ENCODE assay signal across 1 cellular context in the genomic region with DNA sequence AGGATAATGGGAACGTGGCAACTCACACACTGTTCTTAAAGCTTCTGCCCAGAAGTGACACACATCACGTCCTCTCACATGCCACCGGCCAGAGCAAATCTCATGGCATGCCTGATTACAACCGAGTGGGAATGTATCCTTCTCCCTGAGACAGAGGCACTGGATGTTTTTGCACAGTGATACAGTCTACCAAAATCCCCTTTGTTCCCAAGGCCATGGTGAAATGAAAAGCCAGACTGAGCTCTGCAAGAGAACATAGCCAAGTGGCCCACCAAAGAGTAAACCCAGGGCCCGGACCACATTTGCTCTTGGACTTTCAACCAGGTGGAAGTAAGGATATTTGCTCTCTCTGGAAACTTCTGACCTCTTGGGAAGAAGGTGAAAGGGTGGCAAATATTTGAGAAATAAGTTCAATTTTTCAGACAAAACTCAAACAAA.
TF ChIP-seq lines count a peak whose summit lies in the region.

No MANE protein-coding gene starts in this region.

TF ChIP-seq in HepG2, 621 proteins besides CTCF, POLR2A, EP300 and RAD21 (continued from another document and continues in another):
- TF ChIP-seq, protein P1, sequence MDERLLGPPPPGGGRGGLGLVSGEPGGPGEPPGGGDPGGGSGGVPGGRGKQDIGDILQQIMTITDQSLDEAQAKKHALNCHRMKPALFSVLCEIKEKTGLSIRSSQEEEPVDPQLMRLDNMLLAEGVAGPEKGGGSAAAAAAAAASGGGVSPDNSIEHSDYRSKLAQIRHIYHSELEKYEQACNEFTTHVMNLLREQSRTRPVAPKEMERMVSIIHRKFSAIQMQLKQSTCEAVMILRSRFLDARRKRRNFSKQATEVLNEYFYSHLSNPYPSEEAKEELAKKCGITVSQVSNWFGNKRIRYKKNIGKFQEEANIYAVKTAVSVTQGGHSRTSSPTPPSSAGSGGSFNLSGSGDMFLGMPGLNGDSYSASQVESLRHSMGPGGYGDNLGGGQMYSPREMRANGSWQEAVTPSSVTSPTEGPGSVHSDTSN (CRISPR knock-in tag; IDR thresholded peaks at IDR 0.05): no peak
- TF ChIP-seq ARNTL (CRISPR knock-in tag; IDR thresholded peaks at IDR 0.05): peak; percentile 78; the same call in 1 of the 2 replicates
- TF ChIP-seq TCF7 (IDR thresholded peaks at IDR 0.05; ENCODE audit: low read depth): peak; percentile 60
- peak; percentile 82 for TF ChIP-seq HNF4G (IDR thresholded peaks at IDR 0.05; ENCODE audit: borderline replicate concordance, low read depth, low read length)
- no peak for TF ChIP-seq HNF4G (CRISPR knock-in tag; IDR thresholded peaks at IDR 0.05; ENCODE audit: borderline replicate concordance, low read depth)
- TF ChIP-seq KDM5A (IDR thresholded peaks at IDR 0.05; ENCODE audit: borderline replicate concordance, low read length): no peak
- TF ChIP-seq RELA (CRISPR knock-in tag; IDR thresholded peaks at IDR 0.05): no peak
- TF ChIP-seq JARID2 (CRISPR knock-in tag; IDR thresholded peaks at IDR 0.05; ENCODE audit: insufficient replicate concordance): no peak
- TF ChIP-seq ZBTB20 (CRISPR knock-in tag; IDR thresholded peaks at IDR 0.05; ENCODE audit: borderline replicate concordance, low read depth): peak; percentile 43; the same call in 1 of the 2 replicates
- TF ChIP-seq, protein P2, sequence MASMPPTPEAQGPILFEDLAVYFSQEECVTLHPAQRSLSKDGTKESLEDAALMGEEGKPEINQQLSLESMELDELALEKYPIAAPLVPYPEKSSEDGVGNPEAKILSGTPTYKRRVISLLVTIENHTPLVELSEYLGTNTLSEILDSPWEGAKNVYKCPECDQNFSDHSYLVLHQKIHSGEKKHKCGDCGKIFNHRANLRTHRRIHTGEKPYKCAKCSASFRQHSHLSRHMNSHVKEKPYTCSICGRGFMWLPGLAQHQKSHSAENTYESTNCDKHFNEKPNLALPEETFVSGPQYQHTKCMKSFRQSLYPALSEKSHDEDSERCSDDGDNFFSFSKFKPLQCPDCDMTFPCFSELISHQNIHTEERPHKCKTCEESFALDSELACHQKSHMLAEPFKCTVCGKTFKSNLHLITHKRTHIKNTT (CRISPR knock-in tag; IDR thresholded peaks at IDR 0.05): no peak
- TF ChIP-seq, protein P3, sequence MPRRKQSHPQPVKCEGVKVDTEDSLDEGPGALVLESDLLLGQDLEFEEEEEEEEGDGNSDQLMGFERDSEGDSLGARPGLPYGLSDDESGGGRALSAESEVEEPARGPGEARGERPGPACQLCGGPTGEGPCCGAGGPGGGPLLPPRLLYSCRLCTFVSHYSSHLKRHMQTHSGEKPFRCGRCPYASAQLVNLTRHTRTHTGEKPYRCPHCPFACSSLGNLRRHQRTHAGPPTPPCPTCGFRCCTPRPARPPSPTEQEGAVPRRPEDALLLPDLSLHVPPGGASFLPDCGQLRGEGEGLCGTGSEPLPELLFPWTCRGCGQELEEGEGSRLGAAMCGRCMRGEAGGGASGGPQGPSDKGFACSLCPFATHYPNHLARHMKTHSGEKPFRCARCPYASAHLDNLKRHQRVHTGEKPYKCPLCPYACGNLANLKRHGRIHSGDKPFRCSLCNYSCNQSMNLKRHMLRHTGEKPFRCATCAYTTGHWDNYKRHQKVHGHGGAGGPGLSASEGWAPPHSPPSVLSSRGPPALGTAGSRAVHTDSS (CRISPR knock-in tag; conservative IDR thresholded peaks at IDR 0.05): no peak
- no peak for TF ChIP-seq ZEB1 (IDR thresholded peaks at IDR 0.05; ENCODE audit: insufficient replicate concordance, low read depth)
- TF ChIP-seq ZNF788 (CRISPR knock-in tag; IDR thresholded peaks at IDR 0.05; ENCODE audit: borderline replicate concordance): peak; percentile 50; the same call in 1 of the 2 replicates
- no peak for TF ChIP-seq TOE1 (CRISPR knock-in tag; IDR thresholded peaks at IDR 0.05)
- TF ChIP-seq ZNF180 (CRISPR knock-in tag; IDR thresholded peaks at IDR 0.05; ENCODE audit: borderline replicate concordance, low read depth): no peak
- TF ChIP-seq FOXJ3 (CRISPR knock-in tag; IDR thresholded peaks at IDR 0.05; ENCODE audit: borderline replicate concordance): peak; percentile 91; the same call in 1 of the 2 replicates
- TF ChIP-seq SRSF1 (optimal IDR thresholded peaks at IDR 0.05; ENCODE audit: low read depth, low read length): no peak
- no peak for TF ChIP-seq IKZF4 (CRISPR knock-in tag; IDR thresholded peaks at IDR 0.05; ENCODE audit: borderline replicate concordance, low read depth, not compliant biosample characterization)
- TF ChIP-seq ZNF777 (CRISPR knock-in tag; IDR thresholded peaks at IDR 0.05): no peak
- TF ChIP-seq, protein P4, sequence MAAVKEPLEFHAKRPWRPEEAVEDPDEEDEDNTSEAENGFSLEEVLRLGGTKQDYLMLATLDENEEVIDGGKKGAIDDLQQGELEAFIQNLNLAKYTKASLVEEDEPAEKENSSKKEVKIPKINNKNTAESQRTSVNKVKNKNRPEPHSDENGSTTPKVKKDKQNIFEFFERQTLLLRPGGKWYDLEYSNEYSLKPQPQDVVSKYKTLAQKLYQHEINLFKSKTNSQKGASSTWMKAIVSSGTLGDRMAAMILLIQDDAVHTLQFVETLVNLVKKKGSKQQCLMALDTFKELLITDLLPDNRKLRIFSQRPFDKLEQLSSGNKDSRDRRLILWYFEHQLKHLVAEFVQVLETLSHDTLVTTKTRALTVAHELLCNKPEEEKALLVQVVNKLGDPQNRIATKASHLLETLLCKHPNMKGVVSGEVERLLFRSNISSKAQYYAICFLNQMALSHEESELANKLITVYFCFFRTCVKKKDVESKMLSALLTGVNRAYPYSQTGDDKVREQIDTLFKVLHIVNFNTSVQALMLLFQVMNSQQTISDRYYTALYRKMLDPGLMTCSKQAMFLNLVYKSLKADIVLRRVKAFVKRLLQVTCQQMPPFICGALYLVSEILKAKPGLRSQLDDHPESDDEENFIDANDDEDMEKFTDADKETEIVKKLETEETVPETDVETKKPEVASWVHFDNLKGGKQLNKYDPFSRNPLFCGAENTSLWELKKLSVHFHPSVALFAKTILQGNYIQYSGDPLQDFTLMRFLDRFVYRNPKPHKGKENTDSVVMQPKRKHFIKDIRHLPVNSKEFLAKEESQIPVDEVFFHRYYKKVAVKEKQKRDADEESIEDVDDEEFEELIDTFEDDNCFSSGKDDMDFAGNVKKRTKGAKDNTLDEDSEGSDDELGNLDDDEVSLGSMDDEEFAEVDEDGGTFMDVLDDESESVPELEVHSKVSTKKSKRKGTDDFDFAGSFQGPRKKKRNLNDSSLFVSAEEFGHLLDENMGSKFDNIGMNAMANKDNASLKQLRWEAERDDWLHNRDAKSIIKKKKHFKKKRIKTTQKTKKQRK (IDR thresholded peaks at IDR 0.05; ENCODE audit: low read length): no peak
- TF ChIP-seq ZNF780A (CRISPR knock-in tag; IDR thresholded peaks at IDR 0.05): no peak
- no peak for TF ChIP-seq ZNF781 (CRISPR knock-in tag; IDR thresholded peaks at IDR 0.05; ENCODE audit: borderline replicate concordance, not compliant biosample characterization)
- TF ChIP-seq NFYC (CRISPR knock-in tag; IDR thresholded peaks at IDR 0.05): no peak
- TF ChIP-seq FOXM1 (CRISPR knock-in tag; IDR thresholded peaks at IDR 0.05): no peak
- no peak for TF ChIP-seq MBNL3 (CRISPR knock-in tag; conservative IDR thresholded peaks at IDR 0.05)
- no peak for TF ChIP-seq SMAD1 (CRISPR knock-in tag; IDR thresholded peaks at IDR 0.05; ENCODE audit: borderline replicate concordance, low read depth)
- peak; percentile 16; the same call in 1 of the 2 replicates for TF ChIP-seq SNAPC2 (CRISPR knock-in tag; IDR thresholded peaks at IDR 0.05)
- peak; percentile 95 for TF ChIP-seq HNF4A (CRISPR knock-in tag; IDR thresholded peaks at IDR 0.05)
- no peak for TF ChIP-seq ZNF670 (CRISPR knock-in tag; IDR thresholded peaks at IDR 0.05; ENCODE audit: borderline replicate concordance)
- TF ChIP-seq, protein P5, sequence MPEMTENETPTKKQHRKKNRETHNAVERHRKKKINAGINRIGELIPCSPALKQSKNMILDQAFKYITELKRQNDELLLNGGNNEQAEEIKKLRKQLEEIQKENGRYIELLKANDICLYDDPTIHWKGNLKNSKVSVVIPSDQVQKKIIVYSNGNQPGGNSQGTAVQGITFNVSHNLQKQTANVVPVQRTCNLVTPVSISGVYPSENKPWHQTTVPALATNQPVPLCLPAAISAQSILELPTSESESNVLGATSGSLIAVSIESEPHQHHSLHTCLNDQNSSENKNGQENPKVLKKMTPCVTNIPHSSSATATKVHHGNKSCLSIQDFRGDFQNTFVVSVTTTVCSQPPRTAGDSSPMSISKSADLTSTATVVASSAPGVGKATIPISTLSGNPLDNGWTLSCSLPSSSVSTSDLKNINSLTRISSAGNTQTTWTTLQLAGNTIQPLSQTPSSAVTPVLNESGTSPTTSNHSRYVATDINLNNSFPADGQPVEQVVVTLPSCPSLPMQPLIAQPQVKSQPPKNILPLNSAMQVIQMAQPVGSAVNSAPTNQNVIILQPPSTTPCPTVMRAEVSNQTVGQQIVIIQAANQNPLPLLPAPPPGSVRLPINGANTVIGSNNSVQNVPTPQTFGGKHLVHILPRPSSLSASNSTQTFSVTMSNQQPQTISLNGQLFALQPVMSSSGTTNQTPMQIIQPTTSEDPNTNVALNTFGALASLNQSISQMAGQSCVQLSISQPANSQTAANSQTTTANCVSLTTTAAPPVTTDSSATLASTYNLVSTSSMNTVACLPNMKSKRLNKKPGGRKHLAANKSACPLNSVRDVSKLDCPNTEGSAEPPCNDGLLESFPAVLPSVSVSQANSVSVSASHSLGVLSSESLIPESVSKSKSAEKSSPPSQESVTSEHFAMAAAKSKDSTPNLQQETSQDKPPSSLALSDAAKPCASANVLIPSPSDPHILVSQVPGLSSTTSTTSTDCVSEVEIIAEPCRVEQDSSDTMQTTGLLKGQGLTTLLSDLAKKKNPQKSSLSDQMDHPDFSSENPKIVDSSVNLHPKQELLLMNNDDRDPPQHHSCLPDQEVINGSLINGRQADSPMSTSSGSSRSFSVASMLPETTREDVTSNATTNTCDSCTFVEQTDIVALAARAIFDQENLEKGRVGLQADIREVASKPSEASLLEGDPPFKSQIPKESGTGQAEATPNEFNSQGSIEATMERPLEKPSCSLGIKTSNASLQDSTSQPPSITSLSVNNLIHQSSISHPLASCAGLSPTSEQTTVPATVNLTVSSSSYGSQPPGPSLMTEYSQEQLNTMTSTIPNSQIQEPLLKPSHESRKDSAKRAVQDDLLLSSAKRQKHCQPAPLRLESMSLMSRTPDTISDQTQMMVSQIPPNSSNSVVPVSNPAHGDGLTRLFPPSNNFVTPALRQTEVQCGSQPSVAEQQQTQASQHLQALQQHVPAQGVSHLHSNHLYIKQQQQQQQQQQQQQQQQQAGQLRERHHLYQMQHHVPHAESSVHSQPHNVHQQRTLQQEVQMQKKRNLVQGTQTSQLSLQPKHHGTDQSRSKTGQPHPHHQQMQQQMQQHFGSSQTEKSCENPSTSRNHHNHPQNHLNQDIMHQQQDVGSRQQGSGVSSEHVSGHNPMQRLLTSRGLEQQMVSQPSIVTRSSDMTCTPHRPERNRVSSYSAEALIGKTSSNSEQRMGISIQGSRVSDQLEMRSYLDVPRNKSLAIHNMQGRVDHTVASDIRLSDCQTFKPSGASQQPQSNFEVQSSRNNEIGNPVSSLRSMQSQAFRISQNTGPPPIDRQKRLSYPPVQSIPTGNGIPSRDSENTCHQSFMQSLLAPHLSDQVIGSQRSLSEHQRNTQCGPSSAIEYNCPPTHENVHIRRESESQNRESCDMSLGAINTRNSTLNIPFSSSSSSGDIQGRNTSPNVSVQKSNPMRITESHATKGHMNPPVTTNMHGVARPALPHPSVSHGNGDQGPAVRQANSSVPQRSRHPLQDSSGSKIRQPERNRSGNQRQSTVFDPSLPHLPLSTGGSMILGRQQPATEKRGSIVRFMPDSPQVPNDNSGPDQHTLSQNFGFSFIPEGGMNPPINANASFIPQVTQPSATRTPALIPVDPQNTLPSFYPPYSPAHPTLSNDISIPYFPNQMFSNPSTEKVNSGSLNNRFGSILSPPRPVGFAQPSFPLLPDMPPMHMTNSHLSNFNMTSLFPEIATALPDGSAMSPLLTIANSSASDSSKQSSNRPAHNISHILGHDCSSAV (CRISPR knock-in tag; IDR thresholded peaks at IDR 0.05; ENCODE audit: borderline replicate concordance): no peak
- no peak for TF ChIP-seq CBX2 (IDR thresholded peaks at IDR 0.05; ENCODE audit: low read depth, low read length)
- no peak for TF ChIP-seq CBX2 (CRISPR knock-in tag; IDR thresholded peaks at IDR 0.05; ENCODE audit: low read depth)
- no peak for TF ChIP-seq HIVEP1 (CRISPR knock-in tag; IDR thresholded peaks at IDR 0.05)
- 0 out of 2 replicates have a peak, but pooled peaks have one; percentile 44 for TF ChIP-seq ZNF205 (CRISPR knock-in tag; IDR thresholded peaks at IDR 0.05)
- TF ChIP-seq XRCC5 (optimal IDR thresholded peaks at IDR 0.05; ENCODE audit: low read length): no peak
- TF ChIP-seq KLF11 (CRISPR knock-in tag; IDR thresholded peaks at IDR 0.05): no peak
- TF ChIP-seq ZNF878 (CRISPR knock-in tag; IDR thresholded peaks at IDR 0.05): peak; percentile 79; the same call in 1 of the 2 replicates
- no peak for TF ChIP-seq MTA1 (CRISPR knock-in tag; IDR thresholded peaks at IDR 0.05; ENCODE audit: borderline replicate concordance)
- no peak for TF ChIP-seq HHEX (CRISPR knock-in tag; IDR thresholded peaks at IDR 0.05)
- TF ChIP-seq ZNF432 (CRISPR knock-in tag; IDR thresholded peaks at IDR 0.05; ENCODE audit: borderline replicate concordance): no peak
- TF ChIP-seq ARID2 (CRISPR knock-in tag; IDR thresholded peaks at IDR 0.05; ENCODE audit: borderline replicate concordance): no peak
- no peak for TF ChIP-seq TAF1 (CRISPR knock-in tag; IDR thresholded peaks at IDR 0.05)
- no peak for TF ChIP-seq ZNF343 (CRISPR knock-in tag; IDR thresholded peaks at IDR 0.05)
- TF ChIP-seq ZNF124 (CRISPR knock-in tag; IDR thresholded peaks at IDR 0.05): no peak
- TF ChIP-seq MZF1 (CRISPR knock-in tag; IDR thresholded peaks at IDR 0.05; ENCODE audit: borderline replicate concordance): no peak
- no peak for TF ChIP-seq ZNF20 (CRISPR knock-in tag; IDR thresholded peaks at IDR 0.05)
- TF ChIP-seq ZKSCAN8 (CRISPR knock-in tag; IDR thresholded peaks at IDR 0.05; ENCODE audit: borderline replicate concordance): no peak; the same call in 1 of the 2 replicates
- no peak for TF ChIP-seq ZNF850 (CRISPR knock-in tag; conservative IDR thresholded peaks at IDR 0.05)
- TF ChIP-seq, protein P6, sequence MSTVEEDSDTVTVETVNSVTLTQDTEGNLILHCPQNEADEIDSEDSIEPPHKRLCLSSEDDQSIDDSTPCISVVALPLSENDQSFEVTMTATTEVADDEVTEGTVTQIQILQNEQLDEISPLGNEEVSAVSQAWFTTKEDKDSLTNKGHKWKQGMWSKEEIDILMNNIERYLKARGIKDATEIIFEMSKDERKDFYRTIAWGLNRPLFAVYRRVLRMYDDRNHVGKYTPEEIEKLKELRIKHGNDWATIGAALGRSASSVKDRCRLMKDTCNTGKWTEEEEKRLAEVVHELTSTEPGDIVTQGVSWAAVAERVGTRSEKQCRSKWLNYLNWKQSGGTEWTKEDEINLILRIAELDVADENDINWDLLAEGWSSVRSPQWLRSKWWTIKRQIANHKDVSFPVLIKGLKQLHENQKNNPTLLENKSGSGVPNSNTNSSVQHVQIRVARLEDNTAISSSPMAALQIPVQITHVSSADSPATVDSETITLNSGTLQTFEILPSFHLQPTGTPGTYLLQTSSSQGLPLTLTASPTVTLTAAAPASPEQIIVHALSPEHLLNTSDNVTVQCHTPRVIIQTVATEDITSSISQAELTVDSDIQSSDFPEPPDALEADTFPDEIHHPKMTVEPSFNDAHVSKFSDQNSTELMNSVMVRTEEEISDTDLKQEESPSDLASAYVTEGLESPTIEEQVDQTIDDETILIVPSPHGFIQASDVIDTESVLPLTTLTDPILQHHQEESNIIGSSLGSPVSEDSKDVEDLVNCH (CRISPR knock-in tag; IDR thresholded peaks at IDR 0.05): no peak
- no peak for TF ChIP-seq ZNF160 (CRISPR knock-in tag; IDR thresholded peaks at IDR 0.05)
